20 cellular contexts compared by ENCODE assay signal in the genomic region with DNA sequence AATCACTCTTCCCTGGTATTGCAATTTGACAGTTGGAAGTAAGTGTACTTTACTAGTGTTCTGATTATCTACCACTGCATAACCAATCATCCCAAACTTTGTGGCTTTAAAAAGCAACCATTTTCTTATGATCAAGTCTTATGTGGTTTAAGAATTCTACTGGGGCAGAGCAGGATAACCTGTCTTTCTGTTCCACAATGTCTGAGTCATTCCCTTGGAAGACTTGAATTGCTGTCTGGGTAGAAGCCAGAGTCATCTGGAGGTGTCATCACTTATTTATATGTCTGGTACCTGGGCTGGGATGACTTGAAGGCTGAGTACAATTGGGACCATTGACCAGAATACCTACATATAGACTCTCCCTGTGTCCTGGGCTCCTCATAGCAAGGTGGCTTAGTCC.
A peak's percentile ranks its signal among the peaks of the same experiment; 100 is the strongest.
DNase-seq lines count a peak whose midpoint lies in the region; ATAC-seq and TF ChIP-seq lines count a peak whose summit lies in the region.
"Had no signal": no experiment of that assay in that cellular context is flagged by ENCODE, and none has a peak within 500 bp of the region (broad histone marks: within the 10 kb centered on the region; RNA-seq: fewer than 3 reads in every experiment).

No MANE protein-coding gene starts in this region.

- H2AK9ac ChIP-seq in IMR-90 (replicated peaks; ENCODE audit: low read depth, low read length, poor library complexity): no peak overlapping the region

- no peak overlapping the region for H3K56ac ChIP-seq in IMR-90 (ENCODE audit: extremely low read depth, insufficient read depth, low read length)

- H3K4me2 ChIP-seq in IMR-90 (ENCODE audit: low read depth, low read length): peak overlapping the region; percentile 91
- H3K4me2 ChIP-seq: BLaER1 treated with 17β-estradiol and CSF1 and Interleukin-3, amounts not matched to agents 10 nM and 100 nM; KMS-11 had no signal

- no peak overlapping the region for H3K23ac ChIP-seq in IMR-90 (ENCODE audit: low read depth, low read length)

- H4K8ac ChIP-seq in IMR-90 (ENCODE audit: low read depth in 2 of 2, low read length in 2 of 2): peak overlapping the region in 1 of 2 experiments; percentile 59; a peak in 1 of 4 replicates

- H3K4me3 ChIP-seq in IMR-90 (ENCODE audit: insufficient read depth, low read depth, low read length) (no peak overlapping the region), Peyer's patch (no peak overlapping the region), testis (no peak overlapping the region)
- H3K4me3 ChIP-seq: BLaER1 treated with 17β-estradiol and CSF1 and Interleukin-3, amounts not matched to agents 10 nM and 100 nM; SJCRH30 had no signal

- POLR2A ChIA-PET in IMR-90 (lab: Charles Lee; ENCODE audit: unreplicated experiment): no interaction called here

- peak overlapping the region; percentile 89 for H2BK5ac ChIP-seq in IMR-90 (ENCODE audit: low read depth, low read length, poor library complexity, severe bottlenecking)

- in situ Hi-C loops in IMR-90 (cut with MboI; ENCODE audit: low sequenced_read_pairs): no loop called here

- no TSS peak for BruUV-seq in IMR-90 (replicated peaks; lab: Mats Ljungman, UMichigan)

- intact Hi-C loops in IMR-90 (cut with micrococcal nuclease) (no loop called here), testis (cut with DNase I; ENCODE audit: low total_unique reads) (no loop called here)

- DNase-seq in IMR-90 (peak; percentile 54), astrocyte of the hippocampus (ENCODE audit: low read depth, low spot score) (peak; percentile 7), fibroblast of peridontal ligament (ENCODE audit: extremely low read depth) (peak; percentile 52), pons (ENCODE audit: low spot score) (peak; percentile 5), Kasumi-1 (lab: John Stamatoyannopoulos, UW) (no peak), Peyer's patch (no peak), testis (no peak)
- DNase-seq: CD8-positive, alpha-beta memory T cell; DND-41; GDM1; NCI-H1105 treated with DMSO at 0.1 percent for 48 hours; NCI-H187; NCI-H345; NCI-H526 treated with DMSO at 0.1 percent for 48 hours; SJCRH30 had no signal

- H2AFZ ChIP-seq in IMR-90 (replicated peaks; ENCODE audit: low read length, poor library complexity): no peak overlapping the region

- no peaks in the 10 kb centered on the region for H3K79me1 ChIP-seq in IMR-90 (ENCODE audit: low read depth in 1 of 2, low read length in 2 of 2)

- H3K36me3 ChIP-seq in IMR-90 (ENCODE audit: control insufficient read depth, insufficient read depth, low read length) (no peaks in the 10 kb centered on the region), Peyer's patch (no peaks in the 10 kb centered on the region), testis (ENCODE audit: low read depth, missing control alignments) (no peaks in the 10 kb centered on the region)
- H3K36me3 ChIP-seq: BLaER1 treated with 17β-estradiol and CSF1 and Interleukin-3, amounts not matched to agents 10 nM and 100 nM; SJCRH30 had no signal

- H3K9ac ChIP-seq in IMR-90 (ENCODE audit: low read depth, low read length): no peak overlapping the region
- H3K9ac ChIP-seq: BLaER1 treated with 17β-estradiol and CSF1 and Interleukin-3, amounts not matched to agents 10 nM and 100 nM; KMS-11 had no signal

- dilution Hi-C loops in IMR-90 (cut with HindIII; ENCODE audit: low sequenced_read_pairs, unreplicated experiment): no loop called here

- H4K5ac ChIP-seq in IMR-90 (ENCODE audit: low read depth, low read length): peak overlapping the region; percentile 81

- H3K27ac ChIP-seq in IMR-90 (ENCODE audit: insufficient read depth, low read length) (peak overlapping the region; percentile 86; the same call in 1 of the 2 replicates), Peyer's patch (no peak overlapping the region), testis (no peak overlapping the region)
- H3K27ac ChIP-seq: BLaER1 treated with 17β-estradiol and CSF1 and Interleukin-3, amounts not matched to agents 10 nM and 100 nM; KMS-11; RWPE1; SJCRH30 had no signal

- H3K18ac ChIP-seq in IMR-90 (ENCODE audit: low read depth, low read length): peak overlapping the region; percentile 98

- peak; percentile 55 for ATAC-seq in IMR-90 (ENCODE audit: low read depth)
- ATAC-seq in GM21737 (IDR thresholded peaks at IDR 0.05; ENCODE audit: unreplicated experiment): no peak
- ATAC-seq: HepG2 had no signal

- no peak for TF ChIP-seq RAD21 in IMR-90 (IDR thresholded peaks at IDR 0.05; ENCODE audit: low read length)

- H3K4me1 ChIP-seq in IMR-90 (ENCODE audit: control insufficient read depth, insufficient read depth, low read length): peaks cover 6% of the 10 kb centered on the region
- H3K4me1 ChIP-seq in Peyer's patch: no peaks in the 10 kb centered on the region
- no peaks in the 10 kb centered on the region for H3K4me1 ChIP-seq in testis

- peak overlapping the region; percentile 50; the same call in 1 of the 2 replicates for H3K14ac ChIP-seq in IMR-90 (replicated peaks; ENCODE audit: low read depth, low read length)

- no peak for TF ChIP-seq CTCF in IMR-90 (conservative IDR thresholded peaks at IDR 0.05; ENCODE audit: low read depth, low read length)
- TF ChIP-seq CTCF in Peyer's patch (IDR thresholded peaks at IDR 0.05): no peak
- TF ChIP-seq CTCF in testis (IDR thresholded peaks at IDR 0.05): no peak

- no peaks in the 10 kb centered on the region; the same call in 1 of the 2 replicates for H3K9me3 ChIP-seq in IMR-90 (ENCODE audit: control insufficient read depth, insufficient read depth, low read length)
- no peaks in the 10 kb centered on the region for H3K9me3 ChIP-seq in Peyer's patch
- H3K9me3 ChIP-seq in testis: no peaks in the 10 kb centered on the region
- H3K9me3 ChIP-seq: SJCRH30 had no signal

- CTCF ChIA-PET in IMR-90 (lab: Yijun Ruan, JAX): no interaction called here

- H3K27me3 ChIP-seq in IMR-90 (ENCODE audit: control insufficient read depth, insufficient read depth, low read length): no peaks in the 10 kb centered on the region
- no peaks in the 10 kb centered on the region for H3K27me3 ChIP-seq in Peyer's patch
- no peaks in the 10 kb centered on the region for H3K27me3 ChIP-seq in testis
- H3K27me3 ChIP-seq: BLaER1 treated with 17β-estradiol and CSF1 and Interleukin-3, amounts not matched to agents 10 nM and 100 nM; SJCRH30 had no signal

- H2BK20ac ChIP-seq in IMR-90 (ENCODE audit: low read depth, low read length): no peak overlapping the region

- H3K9me1 ChIP-seq in IMR-90 (ENCODE audit: insufficient read depth, low read length): no peaks in the 10 kb centered on the region; the same call in 1 of the 2 replicates

- H4K20me1 ChIP-seq in IMR-90 (ENCODE audit: insufficient read depth, low read length): no peaks in the 10 kb centered on the region
- H4K20me1 ChIP-seq: BLaER1 treated with 17β-estradiol and CSF1 and Interleukin-3, amounts not matched to agents 10 nM and 100 nM had no signal

- peak overlapping the region; percentile 38; the same call in 1 of the 2 replicates for H3K4ac ChIP-seq in IMR-90 (ENCODE audit: low read depth, low read length)

- H4K91ac ChIP-seq in IMR-90 (ENCODE audit: insufficient read depth, low read depth, low read length): no peak overlapping the region; the same call in 1 of the 2 replicates

- peak overlapping the region; percentile 17; the same call in 1 of the 3 replicates for H2BK15ac ChIP-seq in IMR-90 (ENCODE audit: low read depth, low read length)

- no peak for TF ChIP-seq POLR2A in IMR-90 (IDR thresholded peaks at IDR 0.05; ENCODE audit: low read depth, low read length)
- no peak for TF ChIP-seq POLR2A in Peyer's patch (IDR thresholded peaks at IDR 0.05)
- no peak for TF ChIP-seq POLR2A in testis (IDR thresholded peaks at IDR 0.05)

- H2BK120ac ChIP-seq in IMR-90 (ENCODE audit: low read depth, low read length): peak overlapping the region; percentile 17; the same call in 1 of the 2 replicates

- H2AK5ac ChIP-seq in IMR-90 (ENCODE audit: low read depth, low read length): 0 out of 2 replicates have a peak overlapping the region, but pooled peaks have one; percentile 45

TF ChIP-seq in IMR-90, 13 proteins besides CTCF, POLR2A, EP300 and RAD21:
- TF ChIP-seq FOS (IDR thresholded peaks at IDR 0.05; ENCODE audit: low read depth, low read length) (no peak), CHD1 (IDR thresholded peaks at IDR 0.05; ENCODE audit: low read depth, low read length) (no peak), BHLHE40 (IDR thresholded peaks at IDR 0.05; ENCODE audit: low read depth, low read length) (no peak), RFX5 (IDR thresholded peaks at IDR 0.05; ENCODE audit: low read depth, low read length) (no peak), SMC3 (IDR thresholded peaks at IDR 0.05; ENCODE audit: low read depth, low read length) (no peak), MAZ (IDR thresholded peaks at IDR 0.05; ENCODE audit: borderline replicate concordance, low read depth, low read length) (no peak), MXI1 (IDR thresholded peaks at IDR 0.05; ENCODE audit: borderline replicate concordance, low read depth, low read length) (no peak)

Comparison
In these comparisons a context has a peak if more than half of its experiments do, and no peak if none do; other contexts are left out.
1. DNase-seq: peak in IMR-90 (single experiment), astrocyte of the hippocampus (single experiment), fibroblast of peridontal ligament (single experiment) and pons (single experiment); none in Kasumi-1 (0 of 2), Peyer's patch (0 of 3) and testis (single experiment).